In genomic region chr1:46114925-46115603, GRCh38 we compare ENCODE assay signal across 1 cellular context.
TF ChIP-seq lines count a peak whose summit lies in the region.

No MANE protein-coding gene starts in this region.

TF ChIP-seq in GM23338, 12 proteins besides CTCF, POLR2A, EP300 and RAD21 (continued from another document):
- TF ChIP-seq ZNF462 (CRISPR knock-in tag; IDR thresholded peaks at IDR 0.05) = no peak
- TF ChIP-seq ETS1 (IDR thresholded peaks at IDR 0.05) = no peak
- no peak for TF ChIP-seq ZNF331 (CRISPR knock-in tag; IDR thresholded peaks at IDR 0.05; ENCODE audit: low read depth)
- no peak for TF ChIP-seq JUNB (IDR thresholded peaks at IDR 0.05; ENCODE audit: unreplicated experiment)
- no peak for TF ChIP-seq REST (IDR thresholded peaks at IDR 0.05; ENCODE audit: unreplicated experiment)
- no peak for TF ChIP-seq EZH2 (IDR thresholded peaks at IDR 0.05; ENCODE audit: low read depth, unreplicated experiment)
- no peak for TF ChIP-seq NANOG (IDR thresholded peaks at IDR 0.05; ENCODE audit: borderline replicate concordance)
- no peak for TF ChIP-seq ZNF114 (CRISPR knock-in tag; IDR thresholded peaks at IDR 0.05)
- no peak for TF ChIP-seq POLR2AphosphoS5 (IDR thresholded peaks at IDR 0.05; ENCODE audit: low read depth)
- TF ChIP-seq EZH2phosphoT487 (IDR thresholded peaks at IDR 0.05; ENCODE audit: unreplicated experiment) = no peak
